In the genomic region with DNA sequence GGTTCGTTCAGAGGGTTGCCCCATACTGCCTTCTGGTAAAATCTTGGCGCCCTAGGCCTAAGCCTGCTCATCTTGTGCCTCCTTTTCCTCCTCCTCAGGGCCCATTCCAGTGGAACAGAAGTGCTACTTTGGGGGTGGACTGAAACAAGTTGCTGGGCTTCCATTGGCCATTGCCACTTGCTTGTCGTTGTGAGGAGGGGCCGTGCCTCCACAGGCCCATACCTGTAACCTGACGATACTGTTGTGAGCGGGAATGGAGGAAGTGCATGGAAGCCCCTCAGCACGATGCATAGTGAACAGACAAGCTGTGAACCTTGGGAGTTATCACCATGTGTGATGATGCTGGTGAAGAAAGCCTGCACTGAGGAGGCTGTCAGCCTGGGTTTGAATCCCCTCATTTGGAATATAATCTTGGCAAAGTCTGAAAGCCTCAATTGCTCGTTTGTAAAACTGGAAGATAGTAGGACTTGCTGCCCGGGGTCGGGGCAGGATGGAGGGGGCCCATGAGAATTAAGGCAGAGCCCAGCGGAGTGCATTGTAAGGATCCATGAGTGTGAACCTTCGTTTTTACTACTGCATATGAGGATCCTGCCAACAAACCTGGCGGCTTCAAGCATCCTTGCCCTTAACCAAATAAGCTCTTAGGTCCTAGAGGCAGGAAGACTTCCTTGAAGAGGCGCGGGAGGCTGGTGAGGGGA, we compare ENCODE assay signal across 8 cellular contexts. TPM values are rescaled to one million over a fixed set of nuclear protein-coding genes. Genes with fewer than 3 reads are reported as not detected.
A peak's percentile ranks its signal among the peaks of the same experiment; 100 is the strongest.
DNase-seq lines count a peak whose midpoint lies in the region; ATAC-seq and TF ChIP-seq lines count a peak whose summit lies in the region.

No MANE protein-coding gene starts in this region.

- H3K27ac ChIP-seq in HUES64 (ENCODE audit: low read depth, low read length): peak overlapping the region; percentile 28; the same call in 1 of the 2 replicates
- no peak overlapping the region for H3K27ac ChIP-seq in naive thymus-derived CD4-positive, alpha-beta T cell (ENCODE audit: low read depth, low read length)

- H3K36me3 ChIP-seq in HUES64 (ENCODE audit: insufficient read depth, low read length): no peaks in the 10 kb centered on the region
- no peaks in the 10 kb centered on the region for H3K36me3 ChIP-seq in naive thymus-derived CD4-positive, alpha-beta T cell (ENCODE audit: control insufficient read depth in 2 of 3, insufficient read depth in 3 of 3, low read length in 3 of 3)

- no peak for ATAC-seq in naive thymus-derived CD4-positive, alpha-beta T cell
- ATAC-seq in HG03097 (IDR thresholded peaks at IDR 0.05; ENCODE audit: low FRiP score, unreplicated experiment) (no peak), HG03135 (IDR thresholded peaks at IDR 0.05; ENCODE audit: unreplicated experiment) (no peak)

- POLR2A ChIA-PET in naive thymus-derived CD4-positive, alpha-beta T cell (lab: Charles Lee): interaction anchor here (0.6 kb wide), 1 partner anchor 107 kb away, joined by 3 read pairs; no protein-coding TSS in a partner anchor

- H3K27ac Mint-ChIP-seq in chondrocyte (ENCODE audit: unreplicated experiment): peak overlapping the region; percentile 88
- H3K27ac Mint-ChIP-seq in naive thymus-derived CD4-positive, alpha-beta T cell: no peak overlapping the region

- CTCF ChIA-PET in naive thymus-derived CD4-positive, alpha-beta T cell (lab: Charles Lee): no interaction called here

- H3K4me1 Mint-ChIP-seq in chondrocyte (ENCODE audit: low read depth): peaks cover 63% of the 10 kb centered on the region
- peaks cover 7 to 14% (median 13%) of the 10 kb centered on the region in 7 donors for H3K4me1 Mint-ChIP-seq in naive thymus-derived CD4-positive, alpha-beta T cell

- DNase-seq in AG09309 (ENCODE audit: low read depth): no peak
- no peak for DNase-seq in chondrocyte (ENCODE audit: low spot score)
- no peak for DNase-seq in naive thymus-derived CD4-positive, alpha-beta T cell
- DNase-seq in GDM1 (lab: John Stamatoyannopoulos, UW): no peak
- DNase-seq in LoVo (ENCODE audit: low spot score): no peak

- H3K4me3 Mint-ChIP-seq in chondrocyte (ENCODE audit: unreplicated experiment): peak overlapping the region; percentile 78
- H3K4me3 Mint-ChIP-seq in naive thymus-derived CD4-positive, alpha-beta T cell: peak overlapping the region; percentile 64 to 89 (median 80)

- intact Hi-C loops in naive thymus-derived CD4-positive, alpha-beta T cell (cut with micrococcal nuclease): loop anchor here in 1 of 2 donors (5.0 kb wide), 1 partner anchor 203 kb away; a partner anchor contains a TSS

- no peaks in the 10 kb centered on the region for H3K9me3 ChIP-seq in HUES64 (ENCODE audit: insufficient read depth, low read depth, low read length)
- no peaks in the 10 kb centered on the region for H3K9me3 ChIP-seq in naive thymus-derived CD4-positive, alpha-beta T cell (ENCODE audit: control insufficient read depth in 2 of 3, low read length in 3 of 3)

- H3K36me3 Mint-ChIP-seq in chondrocyte (ENCODE audit: low read depth): no peaks in the 10 kb centered on the region
- peaks cover 0 to 4% (median 0%) of the 10 kb centered on the region in 5 donors for H3K36me3 Mint-ChIP-seq in naive thymus-derived CD4-positive, alpha-beta T cell

- H3K4me3 ChIP-seq in AG09309 (ENCODE audit: control insufficient read depth, low read depth, low read length): peak overlapping the region; percentile 98
- H3K4me3 ChIP-seq in HUES64 (ENCODE audit: low read length): peak overlapping the region; percentile 96
- no peak overlapping the region for H3K4me3 ChIP-seq in naive thymus-derived CD4-positive, alpha-beta T cell (ENCODE audit: low read length)

- H3K27me3 ChIP-seq in HUES64 (ENCODE audit: insufficient read depth, low read length): peaks cover 21% of the 10 kb centered on the region; the same call in 1 of the 2 replicates
- peaks cover 3 to 10% of the 10 kb centered on the region in 2 donors for H3K27me3 ChIP-seq in naive thymus-derived CD4-positive, alpha-beta T cell (ENCODE audit: control insufficient read depth in 2 of 2, insufficient read depth in 2 of 2, low read length in 2 of 2)

- peaks cover 16% of the 10 kb centered on the region; the same call in 1 of the 2 replicates for H3K4me1 ChIP-seq in HUES64 (ENCODE audit: insufficient read depth, low read length)
- peaks cover 0 to 7% of the 10 kb centered on the region in 2 donors for H3K4me1 ChIP-seq in naive thymus-derived CD4-positive, alpha-beta T cell (ENCODE audit: control insufficient read depth in 2 of 2, insufficient read depth in 2 of 2, low read length in 2 of 2)

- 50% methylated on average over 15 of the region's 15 CpGs for WGBS in HUES64

- no peaks in the 10 kb centered on the region for H3K9me3 Mint-ChIP-seq in chondrocyte (ENCODE audit: low read depth)
- H3K9me3 Mint-ChIP-seq in naive thymus-derived CD4-positive, alpha-beta T cell: peaks cover 0 to 1% (median 0%) of the 10 kb centered on the region in 11 donors

- TF ChIP-seq CTCF in AG09309 (IDR thresholded peaks at IDR 0.05; ENCODE audit: control insufficient read depth, insufficient read depth, low read depth, low read length, missing control alignments) (no peak), chondrocyte (IDR thresholded peaks at IDR 0.05) (no peak)

- peak overlapping the region; percentile 77; the same call in 1 of the 2 replicates for H3K9ac ChIP-seq in HUES64 (ENCODE audit: low read depth, low read length)

- no peaks in the 10 kb centered on the region for H3K27me3 Mint-ChIP-seq in chondrocyte (ENCODE audit: low read depth)
- H3K27me3 Mint-ChIP-seq in naive thymus-derived CD4-positive, alpha-beta T cell: peaks cover 38 to 55% (median 47%) of the 10 kb centered on the region in 5 donors

RNA-seq across cellular contexts. Expression of a gene that starts 0.7 kb away (rescaled TPM):
- 11.8 TPM for polyA plus RNA-seq in HUES64 (2013, experiment 1 of 2)
- polyA plus RNA-seq in HUES64 (2013, experiment 2 of 2): 11.0 TPM
- total RNA-seq in chondrocyte: 61.5 to 71.6 TPM (median 66.2 TPM) in 3 replicates
- 1 to 10 TPM in 1 of 5 experiments, under 1 TPM in 4; 0.21 to 1.6 (median 0.57) TPM for total RNA-seq in naive thymus-derived CD4-positive, alpha-beta T cell
- under 1 TPM; 0.05 to 0.06 TPM for polyA plus RNA-seq in naive thymus-derived CD4-positive, alpha-beta T cell

Comparison
In these comparisons a context has a peak if more than half of its experiments do, and no peak if none do; other contexts are left out.
1. RNA of a gene that starts 0.7 kb away (total RNA-seq): 61.5 to 71.6 TPM in chondrocyte; 0.21 to 1.6 TPM in naive thymus-derived CD4-positive, alpha-beta T cell; every median in the first group is over 10 times any median in the second.